Comparison of ENCODE assay signal across 20 cellular contexts in the genomic region with DNA sequence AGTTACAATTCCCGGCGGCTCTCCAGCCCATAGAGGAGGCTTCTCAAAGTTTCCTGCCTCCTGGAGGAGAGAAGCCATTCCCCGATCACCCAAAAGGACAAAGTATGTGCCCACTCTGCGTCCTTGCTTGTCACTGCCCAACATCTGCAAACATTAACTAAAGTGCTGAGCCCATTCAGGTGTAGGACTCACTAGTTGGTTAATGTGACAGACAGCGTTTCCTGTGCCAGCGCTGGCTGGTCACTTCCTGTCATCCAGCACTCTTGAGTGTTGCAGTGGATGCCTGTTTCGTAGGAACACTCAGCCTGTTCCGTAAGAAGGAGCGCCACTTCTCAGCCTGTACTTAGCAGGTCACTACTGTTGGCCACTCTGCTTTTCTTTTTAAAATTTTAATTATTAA.
DNase-seq lines count a peak whose midpoint lies in the region; ATAC-seq, FAIRE-seq and TF ChIP-seq lines count a peak whose summit lies in the region.
"Had no signal": no experiment of that assay in that cellular context is flagged by ENCODE, and none has a peak within 500 bp of the region (broad histone marks: within the 10 kb centered on the region; RNA-seq: fewer than 3 reads in every experiment).

No MANE protein-coding gene starts in this region.

- peak; percentile 85 for ATAC-seq in central memory CD8-positive, alpha-beta T cell (replicated peaks; ENCODE audit: extremely low read depth, poor library complexity, severe bottlenecking)
- ATAC-seq in natural killer cell: peak; percentile 75 to 87 (median 85)
- ATAC-seq: activated T-cell treated with anti-CD3 and anti-CD28 coated beads, Interleukin-2, amount 50 U/mL, for 4 hours; SK-N-SH treated with all-trans-retinoic acid at 6 μM for 48 hours; stimulated activated naive B cell treated with anti-CD40 and anti-IgM and Interleukin-4, amounts not matched to agents 10 μg/mL and 1 μg/mL and 100 μg/mL, for 72 hours had no signal

- peak overlapping the region; percentile 100 for H3K27ac Mint-ChIP-seq in central memory CD8-positive, alpha-beta T cell (ENCODE audit: low read depth)
- H3K27ac Mint-ChIP-seq in natural killer cell: peak overlapping the region; percentile 94
- H3K27ac Mint-ChIP-seq: stimulated activated naive B cell treated with anti-CD40 and anti-IgM and Interleukin-4, amounts not matched to agents 10 μg/mL and 1 μg/mL and 100 μg/mL, for 72 hours had no signal

- H3K4me1 Mint-ChIP-seq in central memory CD8-positive, alpha-beta T cell: peaks cover 28% of the 10 kb centered on the region
- H3K4me1 Mint-ChIP-seq in natural killer cell: peaks cover 47 to 56% of the 10 kb centered on the region in 2 donors
- H3K4me1 Mint-ChIP-seq: stimulated activated naive B cell treated with anti-CD40 and anti-IgM and Interleukin-4, amounts not matched to agents 10 μg/mL and 1 μg/mL and 100 μg/mL, for 72 hours had no signal

- H3K4me3 Mint-ChIP-seq in central memory CD8-positive, alpha-beta T cell: peak overlapping the region; percentile 71
- peak overlapping the region; percentile 91 for H3K4me3 Mint-ChIP-seq in natural killer cell
- H3K4me3 Mint-ChIP-seq: activated T-cell treated with anti-CD3 and anti-CD28 coated beads, Interleukin-2, amount 50 U/mL, for 4 hours; naive B cell; stimulated activated naive B cell treated with anti-CD40 and anti-IgM and Interleukin-4, amounts not matched to agents 10 μg/mL and 1 μg/mL and 100 μg/mL, for 72 hours had no signal

- no peaks in the 10 kb centered on the region for H3K9me3 Mint-ChIP-seq in central memory CD8-positive, alpha-beta T cell
- H3K9me3 Mint-ChIP-seq in natural killer cell: no peaks in the 10 kb centered on the region

- intact Hi-C loops in natural killer cell (cut with micrococcal nuclease): no loop called here

- DNase-seq in stimulated activated CD8-positive, alpha-beta memory T cell treated with anti-CD3 and anti-CD28 coated beads, Interleukin-7, amount 100 ng/mL, for 4 hours (ENCODE audit: low read depth in 2 of 2): peak; percentile 15 to 42
- DNase-seq in stimulated activated CD8-positive, alpha-beta memory T cell treated with anti-CD3 and anti-CD28 coated beads, Interleukin-4, amount 100 ng/mL, for 48 hours: no peak
- DNase-seq in central memory CD8-positive, alpha-beta T cell (ENCODE audit: low spot score in 2 of 2): peak in 1 of 2 donors; percentile 57
- peak; percentile 51 for DNase-seq in natural killer cell
- DNase-seq in AML-193 (lab: John Stamatoyannopoulos, UW): no peak
- DNase-seq in hepatic stellate cell (ENCODE audit: low spot score): no peak
- DNase-seq in cortex of kidney (lab: John Stamatoyannopoulos, UW): no peak
- no peak for DNase-seq in GM12891 (ENCODE audit: insufficient read length, low spot score)
- DNase-seq: activated CD4-positive, alpha-beta T cell treated with anti-CD3 and anti-CD28 coated beads, Interleukin-2, amount 50 U/mL, for 1 hour; activated T-cell treated with anti-CD3 and anti-CD28 coated beads, Interleukin-2, amount 50 U/mL, for 4 hours; DMS79; mammary epithelial cell; naive B cell; NCI-H1417; Peyer's patch; retina; stimulated activated naive B cell treated with anti-CD40 and anti-IgM and Interleukin-4, amounts not matched to agents 10 μg/mL and 1 μg/mL and 100 μg/mL, for 72 hours; trophoblast cell had no signal

- H3K27me3 Mint-ChIP-seq in central memory CD8-positive, alpha-beta T cell: no peaks in the 10 kb centered on the region
- peaks cover 0 to 4% of the 10 kb centered on the region in 2 donors for H3K27me3 Mint-ChIP-seq in natural killer cell (ENCODE audit: low read depth in 2 of 2)
- H3K27me3 Mint-ChIP-seq: stimulated activated naive B cell treated with anti-CD40 and anti-IgM and Interleukin-4, amounts not matched to agents 10 μg/mL and 1 μg/mL and 100 μg/mL, for 72 hours had no signal

- no peak for FAIRE-seq in GM12891 (lab: Jason Lieb, UNC)
- FAIRE-seq: islet of Langerhans had no signal

- TF ChIP-seq POLR2A in GM12891 (IDR thresholded peaks at IDR 0.05; ENCODE audit: low read depth, low read length): no peak

- TF ChIP-seq CTCF in natural killer cell (IDR thresholded peaks at IDR 0.05): no peak

- H3K36me3 Mint-ChIP-seq in central memory CD8-positive, alpha-beta T cell (ENCODE audit: insufficient read depth): peaks cover 9% of the 10 kb centered on the region
- H3K36me3 Mint-ChIP-seq in natural killer cell: no peaks in the 10 kb centered on the region
- H3K36me3 Mint-ChIP-seq: naive B cell; stimulated activated naive B cell treated with anti-CD40 and anti-IgM and Interleukin-4, amounts not matched to agents 10 μg/mL and 1 μg/mL and 100 μg/mL, for 72 hours had no signal

TF ChIP-seq in GM12891, 5 proteins besides CTCF, POLR2A, EP300 and RAD21:
- no peak for TF ChIP-seq POU2F2 (IDR thresholded peaks at IDR 0.05; ENCODE audit: low read depth, low read length)
- TF ChIP-seq TAF1 (IDR thresholded peaks at IDR 0.05; ENCODE audit: low read depth, low read length): no peak
- no peak for TF ChIP-seq PAX5 (IDR thresholded peaks at IDR 0.05; ENCODE audit: insufficient read depth, low read length, severe bottlenecking)
- TF ChIP-seq POLR2AphosphoS5 (IDR thresholded peaks at IDR 0.05; ENCODE audit: low read depth, low read length): no peak
- no peak for TF ChIP-seq SPI1 (IDR thresholded peaks at IDR 0.05; ENCODE audit: low read depth, low read length)

Comparison
In these comparisons a context has a peak if more than half of its experiments do, and no peak if none do; other contexts are left out.
1. DNase-seq: peak in stimulated activated CD8-positive, alpha-beta memory T cell treated with anti-CD3 and anti-CD28 coated beads, Interleukin-7, amount 100 ng/mL, for 4 hours (2 of 2) and natural killer cell (single experiment); none in stimulated activated CD8-positive, alpha-beta memory T cell treated with anti-CD3 and anti-CD28 coated beads, Interleukin-4, amount 100 ng/mL, for 48 hours (single experiment), AML-193 (0 of 2), hepatic stellate cell (single experiment), cortex of kidney (single experiment) and GM12891 (single experiment).